Comparison of ENCODE assay signal across 24 cellular contexts in the genomic region with DNA sequence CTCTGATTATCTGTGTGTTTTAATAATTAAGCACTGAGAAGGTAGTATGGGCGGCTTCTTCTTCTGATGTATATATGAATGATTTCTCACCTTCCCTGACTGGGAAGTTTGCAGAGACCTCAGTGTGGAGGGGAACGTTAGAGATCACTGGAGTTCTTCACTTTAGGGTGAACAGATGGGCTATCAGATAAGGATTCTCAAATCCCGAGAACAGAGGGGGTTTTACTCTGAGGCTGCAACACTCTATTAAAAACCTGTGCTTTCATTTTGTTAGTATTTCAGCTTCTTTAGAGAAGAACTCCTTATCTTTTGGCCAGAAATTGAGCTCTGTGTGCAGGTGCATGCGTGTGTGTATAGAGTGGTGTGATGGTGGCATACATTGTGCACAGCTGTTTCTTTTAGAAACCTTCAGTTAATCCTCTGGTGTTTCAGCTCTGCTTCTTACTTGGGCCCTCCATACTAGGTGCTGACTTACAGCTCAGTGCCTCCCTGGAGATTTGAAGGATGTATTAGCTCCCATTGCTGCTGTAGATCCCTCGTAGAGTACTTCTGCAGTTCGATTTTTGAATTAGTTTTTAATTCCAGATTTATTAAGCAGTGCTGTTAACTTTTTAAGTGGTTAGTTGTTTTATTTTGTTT. TPM values are rescaled to one million over a fixed set of nuclear protein-coding genes. Genes with fewer than 3 reads are reported as not detected.
A peak's percentile ranks its signal among the peaks of the same experiment; 100 is the strongest.
DNase-seq lines count a peak whose midpoint lies in the region; ATAC-seq, FAIRE-seq and TF ChIP-seq lines count a peak whose summit lies in the region.
"Had no signal": no experiment of that assay in that cellular context is flagged by ENCODE, and none has a peak within 500 bp of the region (broad histone marks: within the 10 kb centered on the region; RNA-seq: fewer than 3 reads in every experiment).

No MANE protein-coding gene starts in this region.

- H2AK5ac ChIP-seq in H1 (ENCODE audit: low read depth, low read length): no peak overlapping the region

- DNase-seq in NCI-H2171 treated with DMSO at 0.1 percent for 48 hours (lab: John Stamatoyannopoulos, UW) (peak; percentile 38), NCI-H2171 (lab: John Stamatoyannopoulos, UW) (no peak), NCI-H69 (lab: John Stamatoyannopoulos, UW) (peak; percentile 62), H1 (ENCODE audit: low read depth in 1 of 2, low spot score in 2 of 2) (no peak), amniotic stem cell (lab: John Stamatoyannopoulos, UW) (no peak), ureter (ENCODE audit: low spot score) (no peak)
- DNase-seq: 8988T; Caco-2; CD4-positive, alpha-beta memory T cell; DMS53; EL; GF-D8; NCI-H1092 treated with DMSO at 0.1 percent for 48 hours; NCI-H146; NCI-H2029; NCI-H345; NCI-H526 treated with DMSO at 0.1 percent for 48 hours; NK-92 treated with Interleukin-12 subunit alpha and Interleukin-12 subunit beta, amount 100 ng/mL, for 24 hours; SIG-M5; SK-N-SH; T-cell had no signal

- H3K18ac ChIP-seq in H1 (ENCODE audit: extremely low read depth, low read length): no peak overlapping the region

- 87% methylated on average over 6 of the region's 6 CpGs; no CpG with 5 or more reads in 1 of the 2 experiments for WGBS in H1 (ENCODE audit: extremely low coverage in 1 of 2, insufficient coverage in 1 of 2, insufficient read length in 1 of 2, insufficient replicate concordance in 2 of 2, low coverage in 1 of 2, low lambda C conversion rate in 2 of 2, missing lambda C conversion rate in 1 of 2), 2 experiments

- H2BK12ac ChIP-seq in H1 (ENCODE audit: low read depth, low read length): no peak overlapping the region

- H2BK15ac ChIP-seq in H1 (ENCODE audit: low read length): no peak overlapping the region

- no peak overlapping the region for H3K4me3 ChIP-seq in H1 (ENCODE audit: extremely low read depth in 1 of 4, insufficient read depth in 2 of 4, low read depth in 3 of 4, low read length in 4 of 4)
- H3K4me3 ChIP-seq: BLaER1 treated with 17β-estradiol and CSF1 and Interleukin-3, amounts not matched to agents 10 nM and 100 nM had no signal

- no peak for FAIRE-seq in H1 (lab: Jason Lieb, UNC)

- ATAC-seq in HG03139 (IDR thresholded peaks at IDR 0.05; ENCODE audit: unreplicated experiment): no peak
- ATAC-seq: Panc1, T-cell had no signal

- CTCF ChIA-PET in H1 (lab: Charles Lee; ENCODE audit: partially characterized antibody): interaction anchor here (2.2 kb wide), 1 partner anchor 38 kb away, joined by 10 read pairs; no protein-coding TSS in a partner anchor

- no peak overlapping the region for H3K23ac ChIP-seq in H1 (ENCODE audit: insufficient read length)

- POLR2A ChIA-PET in H1 (lab: Charles Lee; ENCODE audit: partially characterized antibody): interaction anchor here (1.5 kb wide), 1 partner anchor 16 kb away, joined by 3 read pairs; no protein-coding TSS in a partner anchor

- no peak overlapping the region for H4K5ac ChIP-seq in H1 (ENCODE audit: insufficient read length, low read depth, low read length)

- no peak for TF ChIP-seq EP300 in H1 (IDR thresholded peaks at IDR 0.05; ENCODE audit: borderline replicate concordance in 1 of 2, low read depth in 2 of 2, low read length in 2 of 2)

- no peak overlapping the region for H2BK120ac ChIP-seq in H1 (replicated peaks; ENCODE audit: low read depth, low read length)

- no peaks in the 10 kb centered on the region for H3K27me3 ChIP-seq in H1 (replicated peaks in 1 of 4; ENCODE audit: control insufficient read depth in 3 of 4, extremely low read depth in 1 of 4, insufficient read depth in 3 of 4, low read length in 3 of 4)
- H3K27me3 ChIP-seq: BLaER1 treated with 17β-estradiol and CSF1 and Interleukin-3, amounts not matched to agents 10 nM and 100 nM had no signal

- no peak for TF ChIP-seq CTCF in H1 (IDR thresholded peaks at IDR 0.05; ENCODE audit: control extremely low read depth in 1 of 3, insufficient read depth in 1 of 3, low read depth in 1 of 3, low read length in 3 of 3)

- H3K27ac ChIP-seq in H1 (ENCODE audit: low read depth, low read length): no peak overlapping the region
- H3K27ac ChIP-seq: BLaER1 treated with 17β-estradiol and CSF1 and Interleukin-3, amounts not matched to agents 10 nM and 100 nM had no signal

- H2BK5ac ChIP-seq in H1 (ENCODE audit: low read depth, low read length): no peak overlapping the region

- no peaks in the 10 kb centered on the region for H3K23me2 ChIP-seq in H1 (ENCODE audit: low read depth, low read length)

- H3K9me3 ChIP-seq in H1 (ENCODE audit: insufficient read depth in 2 of 2, low read depth in 1 of 2, low read length in 1 of 2): no peaks in the 10 kb centered on the region
- H3K9me3 ChIP-seq: Caco-2, SK-N-SH had no signal

- H3K4me1 ChIP-seq in H1 (replicated peaks in 1 of 4; ENCODE audit: control insufficient read depth in 3 of 4, insufficient read depth in 4 of 4, low read length in 3 of 4): peaks cover 0 to 5% (median 0%) of the 10 kb centered on the region in 4 experiments; a peak in 1 of 7 replicates
- H3K4me1 ChIP-seq: Caco-2 had no signal

- H3K56ac ChIP-seq in H1 (replicated peaks; ENCODE audit: insufficient read length, low read depth, low read length): no peak overlapping the region

- peak overlapping the region; percentile 57 for H3K4ac ChIP-seq in H1 (replicated peaks; ENCODE audit: insufficient read length, low read depth, low read length)

- H3K9ac ChIP-seq in H1 (replicated peaks in 1 of 4; ENCODE audit: extremely low read depth in 1 of 4, low read depth in 3 of 4, low read length in 3 of 4): no peak overlapping the region
- H3K9ac ChIP-seq: BLaER1 treated with 17β-estradiol and CSF1 and Interleukin-3, amounts not matched to agents 10 nM and 100 nM; SK-N-SH had no signal

- no peak overlapping the region for H3K14ac ChIP-seq in H1 (ENCODE audit: insufficient read length)

- H3K4me2 ChIP-seq in H1 (ENCODE audit: insufficient read depth in 1 of 2, low read depth in 2 of 2, low read length in 2 of 2): no peak overlapping the region
- H3K4me2 ChIP-seq: BLaER1 treated with 17β-estradiol and CSF1 and Interleukin-3, amounts not matched to agents 10 nM and 100 nM; SK-N-SH had no signal

- no peak overlapping the region for H4K8ac ChIP-seq in H1 (ENCODE audit: extremely low read depth, insufficient read depth, low read length)

- H3K79me1 ChIP-seq in H1 (ENCODE audit: low read depth, low read length): no peaks in the 10 kb centered on the region

- no peak overlapping the region for H4K91ac ChIP-seq in H1 (replicated peaks; ENCODE audit: insufficient read length, low read length)

- no peak overlapping the region for H2BK20ac ChIP-seq in H1 (ENCODE audit: low read length)

- no peaks in the 10 kb centered on the region for H3K79me2 ChIP-seq in H1 (ENCODE audit: control insufficient read depth in 1 of 2, insufficient read depth in 2 of 2, low read length in 2 of 2)

- H4K20me1 ChIP-seq in H1 (replicated peaks in 1 of 2; ENCODE audit: control insufficient read depth in 1 of 2, insufficient read depth in 2 of 2, low read length in 2 of 2): no peaks in the 10 kb centered on the region
- H4K20me1 ChIP-seq: BLaER1 treated with 17β-estradiol and CSF1 and Interleukin-3, amounts not matched to agents 10 nM and 100 nM had no signal

- no peaks in the 10 kb centered on the region for H3K36me3 ChIP-seq in H1 (ENCODE audit: control insufficient read depth in 2 of 4, insufficient read depth in 4 of 4, low read length in 3 of 4)
- H3K36me3 ChIP-seq: BLaER1 treated with 17β-estradiol and CSF1 and Interleukin-3, amounts not matched to agents 10 nM and 100 nM had no signal

- TF ChIP-seq RAD21 in H1 (IDR thresholded peaks at IDR 0.05 in 1 of 2, conservative IDR thresholded peaks at IDR 0.05 in 1 of 2; ENCODE audit: low read depth in 2 of 2, low read length in 2 of 2): no peak

- H2AFZ ChIP-seq in H1 (ENCODE audit: low read length): no peak overlapping the region

- TF ChIP-seq POLR2A in H1 (IDR thresholded peaks at IDR 0.05; ENCODE audit: control extremely low read depth in 1 of 2, low read depth in 2 of 2, low read length in 2 of 2): no peak

RNA-seq across cellular contexts. Expression of a gene that starts 45.3 kb away (rescaled TPM):
- total RNA-seq in H1 (2021; fragmentation: NEBNext Ultra II Directional; extraction: Animal tissue kit (Norgen Biotek cat#: 25700)): 0.60 and 0.77 TPM in 2 replicates
- 0.08 and 0.12 TPM in 2 replicates for polyA plus RNA-seq in H1 (2011; rRNA removed)
- polyA plus RNA-seq in H1 (2011; cell fraction: cytosol; rRNA removed): 0.17 TPM
- polyA plus RNA-seq in H1 (2011; cell fraction: nucleus; rRNA removed): 0.16 TPM
- polyA plus RNA-seq in H1 (2012, experiment 1 of 2): 0.15 to 0.47 TPM (median 0.28 TPM) in 4 replicates
- polyA plus RNA-seq in H1 (2012, experiment 2 of 2): 0.01 TPM
- 0.53 TPM for polyA plus RNA-seq in H1 (2013, experiment 1 of 2)
- 0.50 TPM for polyA plus RNA-seq in H1 (2013, experiment 2 of 2)
- 1.2 and 1.7 TPM in 2 replicates for polyA minus RNA-seq in H1 (2011; rRNA and poly(A)+ RNA removed)
- 0.29 TPM for polyA minus RNA-seq in H1 (2011; cell fraction: cytosol; rRNA and poly(A)+ RNA removed)
- polyA minus RNA-seq in H1 (2011; cell fraction: nucleus; rRNA and poly(A)+ RNA removed): 1.2 TPM
- 19.0 TPM for total RNA-seq in ureter

Comparison
In these comparisons a context has a peak if more than half of its experiments do, and no peak if none do; other contexts are left out.
1. DNase-seq: peak in NCI-H2171 treated with DMSO at 0.1 percent for 48 hours (single experiment) and NCI-H69 (single experiment); none in NCI-H2171 (single experiment), H1 (0 of 2), amniotic stem cell (single experiment) and ureter (single experiment).
2. RNA of a gene that starts 45.3 kb away (total RNA-seq): 19.0 TPM in ureter (single experiment); 0.60 to 0.77 TPM in H1; every median in the first group is over 10 times any median in the second.